Comparison of ENCODE assay signal across 20 cellular contexts in the genomic region with DNA sequence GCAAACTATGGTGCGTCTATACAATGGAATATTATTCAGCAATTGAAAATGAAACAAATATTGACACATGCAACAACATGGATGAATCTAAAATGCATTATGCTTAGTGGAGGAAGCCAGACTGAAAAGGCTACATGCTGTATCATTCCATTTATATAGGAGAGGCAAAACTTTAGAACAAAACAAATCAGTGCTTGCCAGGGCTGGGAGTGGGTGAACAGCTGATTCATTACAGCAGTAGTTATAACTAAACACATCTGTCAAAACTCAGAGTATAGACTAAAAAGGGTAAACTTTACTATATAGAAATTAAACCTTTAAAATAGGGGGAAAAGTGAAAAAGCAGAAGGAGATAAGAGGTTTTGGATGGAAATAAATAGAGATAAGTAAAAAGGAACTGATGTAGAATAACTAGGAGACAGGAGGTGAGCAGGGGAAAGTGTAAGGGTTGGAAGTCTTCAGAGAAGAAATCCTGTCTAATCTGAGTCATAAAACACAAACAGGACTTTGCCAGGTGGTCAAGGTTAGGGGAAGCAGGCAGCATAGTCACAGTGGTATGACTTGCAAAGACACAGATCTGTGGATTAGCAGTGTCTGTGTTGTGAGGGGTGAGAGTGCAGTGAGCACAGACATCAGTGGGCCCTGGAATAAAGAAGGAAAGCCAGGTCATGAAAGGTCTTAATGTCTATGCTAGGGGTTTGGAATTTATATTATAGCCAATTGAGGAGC.
"Had no signal": no experiment of that assay in that cellular context is flagged by ENCODE, and none has a peak within 500 bp of the region (broad histone marks: within the 10 kb centered on the region; RNA-seq: fewer than 3 reads in every experiment).

No MANE protein-coding gene starts in this region.

- H3K27me3 ChIP-seq: body of pancreas, esophagus squamous epithelium, gastroesophageal sphincter, heart left ventricle, left lung, upper lobe of right lung had no signal

- H3K9me3 ChIP-seq: body of pancreas, esophagus squamous epithelium, gastroesophageal sphincter, heart left ventricle, left lung, upper lobe of right lung had no signal

- DNase-seq: activated CD4-positive, alpha-beta T cell treated with anti-CD3 and anti-CD28 coated beads for 36 hours; activated CD4-positive, alpha-beta T cell treated with anti-CD3 and anti-CD28 coated beads, Interleukin-2, amount 50 U/mL, for 48 hours; activated gamma-delta T cell treated with Interleukin-2 at 50 U/mL for 16 hours; activated T-cell treated with anti-CD3 and anti-CD28 coated beads for 4 hours; amniotic stem cell; body of pancreas; caudate nucleus; effector memory CD8-positive, alpha-beta T cell; esophagus squamous epithelium; heart left ventricle; kidney; left lung; midbrain; nucleus accumbens; posterior cingulate gyrus; retina; stimulated activated naive B cell treated with anti-CD40 and anti-IgM and Interleukin-4, amounts not matched to agents 10 μg/mL and 1 μg/mL and 100 μg/mL, for 72 hours; upper lobe of right lung had no signal

- H3K36me3 ChIP-seq: esophagus squamous epithelium, gastroesophageal sphincter, heart left ventricle, left lung, upper lobe of right lung had no signal

- H3K4me3 ChIP-seq: body of pancreas, esophagus squamous epithelium, gastroesophageal sphincter, heart left ventricle, left lung, upper lobe of right lung had no signal

- ATAC-seq: activated CD4-positive, alpha-beta T cell treated with anti-CD3 and anti-CD28 coated beads for 36 hours; activated naive CD4-positive, alpha-beta T cell treated with anti-CD3 and anti-CD28 coated beads, Interleukin-2, amount 50 U/mL, for 72 hours; body of pancreas; effector memory CD8-positive, alpha-beta T cell; gastroesophageal sphincter; heart left ventricle; left lung; stimulated activated naive B cell treated with anti-CD40 and anti-IgM and Interleukin-4, amounts not matched to agents 10 μg/mL and 1 μg/mL and 100 μg/mL, for 72 hours; upper lobe of right lung had no signal

- H3K4me1 ChIP-seq: body of pancreas, left lung had no signal
